In the genomic region with DNA sequence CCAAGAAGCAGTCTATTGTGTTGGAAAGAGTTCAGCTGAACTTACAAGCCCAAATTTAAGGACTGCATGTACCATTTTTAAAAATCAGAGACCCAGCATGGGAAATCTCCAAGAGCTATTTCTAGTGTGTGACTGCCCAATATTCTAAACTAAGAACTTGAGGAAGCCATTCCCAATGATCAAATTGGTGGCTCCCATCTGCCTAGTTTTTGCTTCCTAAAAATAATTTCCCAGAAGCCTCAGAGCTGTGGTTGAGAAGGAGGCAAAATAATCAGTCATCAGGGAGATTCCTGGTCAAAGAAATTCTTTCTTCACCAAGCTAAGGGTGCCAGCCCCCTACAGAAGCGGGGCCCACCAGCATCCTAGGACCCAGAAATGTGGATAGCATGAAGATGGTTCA, we compare ENCODE assay signal across 18 cellular contexts.
"Had no signal": no experiment of that assay in that cellular context is flagged by ENCODE, and none has a peak within 500 bp of the region (broad histone marks: within the 10 kb centered on the region; RNA-seq: fewer than 3 reads in every experiment).

No MANE protein-coding gene starts in this region.

- DNase-seq: activated CD8-positive, alpha-beta memory T cell treated with anti-CD3 and anti-CD28 coated beads, Interleukin-2, amount 50 U/mL, for 48 hours; activated naive CD4-positive, alpha-beta T cell treated with anti-CD3 and anti-CD28 coated beads for 36 hours; activated naive CD8-positive, alpha-beta T cell treated with anti-CD3 and anti-CD28 coated beads, Interleukin-2, amount 10 ng/mL, durations not matched to agents 7 days and 5 days; activated T-cell treated with anti-CD3 and anti-CD28 coated beads, Interleukin-2, amount 50 U/mL, for 4 hours; cortex of kidney; kidney; stimulated activated CD4-positive, alpha-beta T cell treated with anti-CD3 and anti-CD28 coated beads, Interleukin-15, amount 100 ng/mL, for 24 hours; stimulated activated CD8-positive, alpha-beta memory T cell treated with anti-CD3 and anti-CD28 coated beads, Interleukin-4, amount 100 ng/mL, for 48 hours; stimulated activated naive B cell treated with anti-CD40 and anti-IgM and Interleukin-4, amounts not matched to agents 10 μg/mL and 1 μg/mL and 100 μg/mL, for 72 hours; upper lobe of left lung had no signal

- H3K4me2 ChIP-seq: smooth muscle cell had no signal

- H3K27ac ChIP-seq: cardiac muscle cell, foreskin keratinocyte, neutrophil, thoracic aorta, upper lobe of left lung had no signal

- H3K9me3 Mint-ChIP-seq: activated naive CD8-positive, alpha-beta T cell treated with anti-CD3 and anti-CD28 coated beads, Interleukin-2, amount 10 ng/mL, durations not matched to agents 7 days and 5 days; activated T-cell treated with anti-CD3 and anti-CD28 coated beads, Interleukin-2, amount 50 U/mL, for 4 hours; natural killer cell treated with Interleukin-12 subunit alpha and Interleukin-12 subunit beta and Interleukin-15 and Interleukin-18, amount 100 ng/mL, for 72 hours; T-helper 1 cell treated with Interleukin-12 subunit alpha and Interleukin-12 subunit beta and Interleukin-4 antibody, amounts not matched to agents 30 μg/mL and 1 μg/mL, for 36 hours had no signal

- H3K9me3 ChIP-seq: neutrophil, thoracic aorta, upper lobe of left lung had no signal

- H3K36me3 Mint-ChIP-seq: activated naive CD8-positive, alpha-beta T cell treated with anti-CD3 and anti-CD28 coated beads, Interleukin-2, amount 10 ng/mL, durations not matched to agents 7 days and 5 days; natural killer cell treated with Interleukin-12 subunit alpha and Interleukin-12 subunit beta and Interleukin-15 and Interleukin-18, amount 100 ng/mL, for 72 hours; stimulated activated naive B cell treated with anti-CD40 and anti-IgM and Interleukin-4, amounts not matched to agents 10 μg/mL and 1 μg/mL and 100 μg/mL, for 72 hours; WTC11 had no signal

- H3K4me1 Mint-ChIP-seq: activated naive CD8-positive, alpha-beta T cell treated with anti-CD3 and anti-CD28 coated beads, Interleukin-2, amount 10 ng/mL, durations not matched to agents 7 days and 5 days; stimulated activated naive B cell treated with anti-CD40 and anti-IgM and Interleukin-4, amounts not matched to agents 10 μg/mL and 1 μg/mL and 100 μg/mL, for 72 hours had no signal

- H3K4me1 ChIP-seq: foreskin keratinocyte had no signal

- H3K4me3 Mint-ChIP-seq: activated naive CD4-positive, alpha-beta T cell treated with anti-CD3 and anti-CD28 coated beads for 36 hours; activated naive CD8-positive, alpha-beta T cell treated with anti-CD3 and anti-CD28 coated beads, Interleukin-2, amount 10 ng/mL, durations not matched to agents 7 days and 5 days; activated T-cell treated with anti-CD3 and anti-CD28 coated beads, Interleukin-2, amount 50 U/mL, for 4 hours; natural killer cell treated with Interleukin-12 subunit alpha and Interleukin-12 subunit beta and Interleukin-15 and Interleukin-18, amount 100 ng/mL, for 72 hours; stimulated activated naive B cell treated with anti-CD40 and anti-IgM and Interleukin-4, amounts not matched to agents 10 μg/mL and 1 μg/mL and 100 μg/mL, for 72 hours; T-helper 1 cell treated with Interleukin-12 subunit alpha and Interleukin-12 subunit beta and Interleukin-4 antibody, amounts not matched to agents 30 μg/mL and 1 μg/mL, for 36 hours; WTC11 had no signal

- H3K27ac Mint-ChIP-seq: activated naive CD4-positive, alpha-beta T cell treated with anti-CD3 and anti-CD28 coated beads for 36 hours; activated naive CD8-positive, alpha-beta T cell treated with anti-CD3 and anti-CD28 coated beads, Interleukin-2, amount 10 ng/mL, durations not matched to agents 7 days and 5 days; natural killer cell treated with Interleukin-12 subunit alpha and Interleukin-12 subunit beta and Interleukin-15 and Interleukin-18, amount 100 ng/mL, for 72 hours; stimulated activated naive B cell treated with anti-CD40 and anti-IgM and Interleukin-4, amounts not matched to agents 10 μg/mL and 1 μg/mL and 100 μg/mL, for 72 hours; T-helper 1 cell treated with Interleukin-12 subunit alpha and Interleukin-12 subunit beta and Interleukin-4 antibody, amounts not matched to agents 30 μg/mL and 1 μg/mL, for 36 hours; WTC11 had no signal

- H3K27me3 ChIP-seq: cardiac muscle cell, neutrophil, upper lobe of left lung had no signal

- H3K36me3 ChIP-seq: cardiac muscle cell, neutrophil, thoracic aorta, upper lobe of left lung had no signal

- H3K4me3 ChIP-seq: cardiac muscle cell, smooth muscle cell, thoracic aorta, upper lobe of left lung had no signal
